Comparison of ENCODE assay signal across 8 cellular contexts in the genomic region with DNA sequence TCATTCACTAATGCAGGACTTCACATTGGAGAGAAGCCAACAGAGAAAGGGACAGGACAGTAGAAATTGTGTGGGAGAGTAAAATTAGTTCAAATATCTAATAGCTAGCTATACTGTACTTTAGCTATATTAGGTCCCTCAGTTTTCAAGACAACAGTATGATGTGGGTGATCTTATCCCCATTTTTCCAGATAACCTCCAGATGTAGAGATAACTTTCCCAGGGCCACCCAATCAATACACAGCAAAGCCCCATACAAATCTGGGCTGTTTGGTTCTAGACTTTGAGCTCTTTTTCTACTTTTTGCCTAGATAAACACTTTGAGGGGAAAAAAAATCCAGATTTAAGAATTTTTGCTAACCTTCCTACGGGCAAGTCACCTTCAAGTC. TPM values are rescaled to one million over a fixed set of nuclear protein-coding genes. Genes with fewer than 3 reads are reported as not detected.
DNase-seq lines count a peak whose midpoint lies in the region; ATAC-seq and TF ChIP-seq lines count a peak whose summit lies in the region.

No MANE protein-coding gene starts in this region.

- no peak for DNase-seq in activated naive CD4-positive, alpha-beta T cell (lab: John Stamatoyannopoulos, UW)
- DNase-seq in astrocyte of the spinal cord (ENCODE audit: low read depth, low spot score) (no peak), memory B cell (ENCODE audit: low spot score in 2 of 2) (no peak), SHP77 treated with DMSO at 0.1 percent for 48 hours (lab: John Stamatoyannopoulos, UW) (no peak), germinal center (ENCODE audit: low spot score) (no peak)

- peak overlapping the region; percentile 93 for H3K4me3 Mint-ChIP-seq in activated naive CD4-positive, alpha-beta T cell treated with anti-CD3 and anti-CD28 coated beads, Interleukin-2, amount 50 U/mL, for 24 hours
- peak overlapping the region; percentile 97 for H3K4me3 Mint-ChIP-seq in memory B cell

- H3K9me3 Mint-ChIP-seq in activated naive CD4-positive, alpha-beta T cell treated with anti-CD3 and anti-CD28 coated beads, Interleukin-2, amount 50 U/mL, for 24 hours, result peaks cover 10% of the 10 kb centered on the region
- peaks cover 14% of the 10 kb centered on the region for H3K9me3 Mint-ChIP-seq in memory B cell

- 27% methylated on average over 1 of the region's 1 CpG for WGBS in urinary bladder

- in situ Hi-C loops in astrocyte of the spinal cord (cut with HindIII; ENCODE audit: low sequenced_read_pairs), result no loop called here

- H3K27me3 Mint-ChIP-seq in activated naive CD4-positive, alpha-beta T cell treated with anti-CD3 and anti-CD28 coated beads, Interleukin-2, amount 50 U/mL, for 24 hours, result no peaks in the 10 kb centered on the region
- no peaks in the 10 kb centered on the region for H3K27me3 Mint-ChIP-seq in memory B cell

- peak overlapping the region; percentile 43 for H3K27ac Mint-ChIP-seq in activated naive CD4-positive, alpha-beta T cell treated with anti-CD3 and anti-CD28 coated beads, Interleukin-2, amount 50 U/mL, for 24 hours
- peak overlapping the region; percentile 99 for H3K27ac Mint-ChIP-seq in memory B cell

- H3K36me3 Mint-ChIP-seq in activated naive CD4-positive, alpha-beta T cell treated with anti-CD3 and anti-CD28 coated beads, Interleukin-2, amount 50 U/mL, for 24 hours, result peaks cover 2% of the 10 kb centered on the region
- H3K36me3 Mint-ChIP-seq in memory B cell, result peaks cover 6% of the 10 kb centered on the region

- no peak for TF ChIP-seq CTCF in astrocyte of the spinal cord (IDR thresholded peaks at IDR 0.05; ENCODE audit: low read depth, low read length)

- ATAC-seq in memory B cell (ENCODE audit: low read depth) (no peak), GM19395 (IDR thresholded peaks at IDR 0.05; ENCODE audit: unreplicated experiment) (no peak)

- no peaks in the 10 kb centered on the region for H3K4me1 ChIP-seq in urinary bladder (ENCODE audit: insufficient read depth)

- H3K4me1 Mint-ChIP-seq in activated naive CD4-positive, alpha-beta T cell treated with anti-CD3 and anti-CD28 coated beads, Interleukin-2, amount 50 U/mL, for 24 hours, result peaks cover 20% of the 10 kb centered on the region
- H3K4me1 Mint-ChIP-seq in memory B cell, result peaks cover 11% of the 10 kb centered on the region

- H3K27ac ChIP-seq in urinary bladder (ENCODE audit: low read depth), result peak overlapping the region; percentile 23

- H3K36me3 ChIP-seq in urinary bladder (ENCODE audit: insufficient read depth), result no peaks in the 10 kb centered on the region

- H3K4me3 ChIP-seq in astrocyte of the spinal cord (ENCODE audit: low read depth, low read length) (peak overlapping the region; percentile 97), urinary bladder (ENCODE audit: low read depth, low read length) (peak overlapping the region; percentile 61)

RNA-seq across cellular contexts. Expression of gene CLDN12, which starts 0.5 kb away (rescaled TPM):
- total RNA-seq in urinary bladder, result 39.8 TPM
- 20.2 TPM for polyA plus RNA-seq in urinary bladder

RNA-seq across cellular contexts. Expression of gene GTPBP10, which starts 56.3 kb away (rescaled TPM):
- 32.9 TPM for total RNA-seq in urinary bladder
- 8.2 TPM for polyA plus RNA-seq in urinary bladder
